25 cellular contexts compared by ENCODE assay signal in genomic region chr3:44782891-44783290, GRCh38. TPM values are rescaled to one million over a fixed set of nuclear protein-coding genes. Genes with fewer than 3 reads are reported as not detected.
DNase-seq lines count a peak whose midpoint lies in the region; ATAC-seq and TF ChIP-seq lines count a peak whose summit lies in the region.
"Had no signal": no experiment of that assay in that cellular context is flagged by ENCODE, and none has a peak within 500 bp of the region (broad histone marks: within the 10 kb centered on the region; RNA-seq: fewer than 3 reads in every experiment).

No MANE protein-coding gene starts in this region.

- no peak overlapping the region for H3K4me2 ChIP-seq in OCI-LY7 (ENCODE audit: low read length)
- H3K4me2 ChIP-seq: A549; BLaER1 treated with 17β-estradiol and CSF1 and Interleukin-3, amounts not matched to agents 10 nM and 100 nM had no signal

- peaks cover 96% of the 10 kb centered on the region for H3K36me3 ChIP-seq in OCI-LY7 (ENCODE audit: insufficient read depth, low read length)

- DNase-seq in D341Med (ENCODE audit: low spot score) (peak; percentile 53), NCI-H82 (lab: John Stamatoyannopoulos, UW) (peak; percentile 73), OCI-LY7 (ENCODE audit: low spot score) (no peak), GF-D8 (lab: John Stamatoyannopoulos, UW) (no peak), NCI-H146 treated with DMSO at 0.1 percent for 48 hours (lab: John Stamatoyannopoulos, UW; ENCODE audit: unreplicated experiment) (no peak), CD1c-positive myeloid dendritic cell (ENCODE audit: extremely low spot score) (no peak)
- no peak for DNase-seq in central memory CD8-positive, alpha-beta T cell (ENCODE audit: low spot score in 2 of 2)
- DNase-seq: AML-193; CD4-positive, alpha-beta memory T cell; CD4-positive, CD25-positive, alpha-beta regulatory T cell; CD8-positive, alpha-beta memory T cell; COR-L47; DMS 273 treated with DMSO at 0.1 percent for 48 hours; DMS153; DMS53; DMS79; DND-41; EL; GDM1 had no signal

- peak overlapping the region; percentile 2 for H3K27ac Mint-ChIP-seq in central memory CD8-positive, alpha-beta T cell (ENCODE audit: low read depth)
- H3K27ac Mint-ChIP-seq: B cell; CD4-positive, alpha-beta memory T cell; CD8-positive, alpha-beta memory T cell had no signal

- no peaks in the 10 kb centered on the region; the same call in 1 of the 2 replicates for H3K9me2 ChIP-seq in OCI-LY7 (ENCODE audit: insufficient read depth, low read length)

- H3K4me3 ChIP-seq in OCI-LY7 (ENCODE audit: low read depth, low read length, poor library complexity, severe bottlenecking), result no peak overlapping the region
- H3K4me3 ChIP-seq: A549; BLaER1 treated with 17β-estradiol and CSF1 and Interleukin-3, amounts not matched to agents 10 nM and 100 nM had no signal

- no peaks in the 10 kb centered on the region for H3K79me2 ChIP-seq in OCI-LY7 (ENCODE audit: insufficient read depth, low read depth, low read length)

- H3K9me3 Mint-ChIP-seq in central memory CD8-positive, alpha-beta T cell, result no peaks in the 10 kb centered on the region
- H3K9me3 Mint-ChIP-seq: CD4-positive, alpha-beta memory T cell; CD8-positive, alpha-beta memory T cell had no signal

- no peak for ATAC-seq in central memory CD8-positive, alpha-beta T cell (replicated peaks; ENCODE audit: extremely low read depth, poor library complexity, severe bottlenecking)
- ATAC-seq: A549 had no signal

- no peak overlapping the region for H3K4me3 Mint-ChIP-seq in central memory CD8-positive, alpha-beta T cell
- H3K4me3 Mint-ChIP-seq: B cell; CD4-positive, alpha-beta memory T cell; CD4-positive, CD25-positive, alpha-beta regulatory T cell; CD8-positive, alpha-beta memory T cell had no signal

- no peaks in the 10 kb centered on the region for H3K27me3 Mint-ChIP-seq in central memory CD8-positive, alpha-beta T cell
- H3K27me3 Mint-ChIP-seq: B cell; CD4-positive, alpha-beta memory T cell; CD4-positive, CD25-positive, alpha-beta regulatory T cell had no signal

- TF ChIP-seq CTCF in OCI-LY7 (conservative IDR thresholded peaks at IDR 0.05; ENCODE audit: low read length), result no peak

- no peak overlapping the region for H2AFZ ChIP-seq in OCI-LY7 (ENCODE audit: low read length)

- intact Hi-C loops in OCI-LY7 (cut with micrococcal nuclease; ENCODE audit: unreplicated experiment), result no loop called here

- H4K20me1 ChIP-seq in OCI-LY7 (ENCODE audit: insufficient read depth, low read length), result no peaks in the 10 kb centered on the region
- H4K20me1 ChIP-seq: BLaER1 treated with 17β-estradiol and CSF1 and Interleukin-3, amounts not matched to agents 10 nM and 100 nM had no signal

- CTCF ChIA-PET in OCI-LY7 (lab: Charles Lee; ENCODE audit: unreplicated experiment), result no interaction called here

- no peaks in the 10 kb centered on the region for H3K4me1 ChIP-seq in OCI-LY7 (ENCODE audit: insufficient read depth, low read length, poor library complexity, severe bottlenecking)
- H3K4me1 ChIP-seq: A549; BLaER1 treated with 17β-estradiol and CSF1 and Interleukin-3, amounts not matched to agents 10 nM and 100 nM had no signal

- H3K4me1 Mint-ChIP-seq in central memory CD8-positive, alpha-beta T cell, result no peaks in the 10 kb centered on the region
- H3K4me1 Mint-ChIP-seq: B cell; CD4-positive, alpha-beta memory T cell; CD4-positive, CD25-positive, alpha-beta regulatory T cell; CD8-positive, alpha-beta memory T cell had no signal

- POLR2A ChIA-PET in OCI-LY7 (lab: Charles Lee), result interaction anchor here (0.5 kb wide), 1 partner anchor 205 kb away, joined by 4 read pairs; no protein-coding TSS in a partner anchor

- TSS peak; percentile 16 for BruUV-seq in OCI-LY7 (replicated peaks; lab: Mats Ljungman, UMichigan)

- no peaks in the 10 kb centered on the region for H3K9me3 ChIP-seq in OCI-LY7 (ENCODE audit: low read length)
- H3K9me3 ChIP-seq: A549; BLaER1 treated with 17β-estradiol and CSF1 and Interleukin-3, amounts not matched to agents 10 nM and 100 nM had no signal

- peaks cover 4% of the 10 kb centered on the region for H3K36me3 Mint-ChIP-seq in central memory CD8-positive, alpha-beta T cell (ENCODE audit: insufficient read depth)
- H3K36me3 Mint-ChIP-seq: CD4-positive, alpha-beta memory T cell; CD8-positive, alpha-beta memory T cell had no signal

- H3K27ac ChIP-seq in OCI-LY7 (ENCODE audit: low read depth, low read length, poor library complexity, severe bottlenecking), result no peak overlapping the region
- H3K27ac ChIP-seq: 22Rv1; A549; BLaER1 treated with 17β-estradiol and CSF1 and Interleukin-3, amounts not matched to agents 10 nM and 100 nM; C4-2B had no signal

RNA-seq across cellular contexts. Expression of gene KIF15, which starts 21.3 kb away (rescaled TPM):
- 44.9 and 51.8 TPM in 2 replicates for total RNA-seq in OCI-LY7 (2014; rRNA removed; shearing (Covaris generic))
- 37.0 and 41.1 TPM in 2 replicates for total RNA-seq in OCI-LY7 (2022)

RNA-seq across cellular contexts. Expression of gene KIAA1143, which starts 21.5 kb away (rescaled TPM):
- total RNA-seq in OCI-LY7 (2014; rRNA removed; shearing (Covaris generic)), result 17.2 and 18.7 TPM in 2 replicates
- total RNA-seq in OCI-LY7 (2022), result 39.1 and 46.7 TPM in 2 replicates

RNA-seq across cellular contexts. Expression of gene ZNF501, which starts 53.5 kb away (rescaled TPM):
- total RNA-seq in OCI-LY7 (2014; rRNA removed; shearing (Covaris generic)), result 2.1 and 3.4 TPM in 2 replicates
- total RNA-seq in OCI-LY7 (2022), result 0.88 and 1.4 TPM in 2 replicates
- total RNA-seq: A172 had no signal

Comparison
In these comparisons a context has a peak if more than half of its experiments do, and no peak if none do; other contexts are left out.
1. DNase-seq: peak in D341Med (single experiment) and NCI-H82 (single experiment); none in OCI-LY7 (single experiment), central memory CD8-positive, alpha-beta T cell (0 of 2), GF-D8 (single experiment), NCI-H146 treated with DMSO at 0.1 percent for 48 hours (single experiment) and CD1c-positive myeloid dendritic cell (single experiment).